8 cellular contexts compared by ENCODE assay signal in genomic region chr17:32487460-32488176, GRCh38.
DNase-seq lines count a peak whose midpoint lies in the region; ATAC-seq and TF ChIP-seq lines count a peak whose summit lies in the region.

No MANE protein-coding gene starts in this region.

- H3K27me3 ChIP-seq in RWPE2 (ENCODE audit: insufficient read depth, poor library complexity, severe bottlenecking) = no peaks in the 10 kb centered on the region
- H3K27me3 ChIP-seq in muscle layer of colon (ENCODE audit: control insufficient read depth in 1 of 2, insufficient read depth in 2 of 2, low read length in 2 of 2) = no peaks in the 10 kb centered on the region

- peaks cover 13% of the 10 kb centered on the region for H3K36me3 ChIP-seq in RWPE2 (ENCODE audit: low read depth)
- H3K36me3 ChIP-seq in muscle layer of colon (ENCODE audit: insufficient read depth, low read length) = no peaks in the 10 kb centered on the region

- TF ChIP-seq CTCF in AG10803 (conservative IDR thresholded peaks at IDR 0.05; ENCODE audit: low read length) (no peak; the same call in 1 of the 2 replicates), RWPE2 (IDR thresholded peaks at IDR 0.05; ENCODE audit: poor library complexity, severe bottlenecking) (no peak), coronary artery (IDR thresholded peaks at IDR 0.05) (no peak)

- H3K4me3 ChIP-seq in AG10803 (ENCODE audit: low read length) (peak overlapping the region; percentile 62), RWPE2 (ENCODE audit: severe bottlenecking) (peak overlapping the region; percentile 100), coronary artery (peak overlapping the region; percentile 87), muscle layer of colon (ENCODE audit: low read depth in 1 of 2, low read length in 2 of 2) (peak overlapping the region; percentile 31 to 58)

- DNase-seq in AG10803 (ENCODE audit: low read depth) = no peak
- DNase-seq in RWPE2 (ENCODE audit: low spot score) = no peak
- no peak for DNase-seq in coronary artery (ENCODE audit: low spot score)
- no peak for DNase-seq in Kasumi-1 (lab: John Stamatoyannopoulos, UW)

- ATAC-seq in GM19025 (IDR thresholded peaks at IDR 0.05; ENCODE audit: low read depth, unreplicated experiment) = peak; percentile 12
- ATAC-seq in RWPE2 (ENCODE audit: low read depth) = no peak
- ATAC-seq in GM18873 (IDR thresholded peaks at IDR 0.05; ENCODE audit: low FRiP score, unreplicated experiment) = no peak
- ATAC-seq in GM18868 (IDR thresholded peaks at IDR 0.05; ENCODE audit: unreplicated experiment) = no peak

- H3K9me3 ChIP-seq in RWPE2 (ENCODE audit: severe bottlenecking) (no peaks in the 10 kb centered on the region), muscle layer of colon (ENCODE audit: low read length) (no peaks in the 10 kb centered on the region)

- H3K4me1 ChIP-seq in RWPE2 (ENCODE audit: insufficient read depth, poor library complexity, severe bottlenecking) (no peaks in the 10 kb centered on the region), muscle layer of colon (ENCODE audit: insufficient read depth, low read length) (peaks cover 19% of the 10 kb centered on the region)

- H3K27ac ChIP-seq in RWPE2 (ENCODE audit: poor library complexity, severe bottlenecking) (peak overlapping the region; percentile 66), coronary artery (peak overlapping the region in 1 of 2 donors; percentile 92), muscle layer of colon (ENCODE audit: low read depth, low read length) (no peak overlapping the region)

- no peak overlapping the region for H3K9ac ChIP-seq in muscle layer of colon (ENCODE audit: low read length)

Comparison
In these comparisons a context has a peak if more than half of its experiments do, and no peak if none do; other contexts are left out.
1. H3K4me3 ChIP-seq: peak in every context shown above with its lines; median percentile 100 in RWPE2; 87 in coronary artery; 62 in AG10803; 44 in muscle layer of colon.